In the genomic region with DNA sequence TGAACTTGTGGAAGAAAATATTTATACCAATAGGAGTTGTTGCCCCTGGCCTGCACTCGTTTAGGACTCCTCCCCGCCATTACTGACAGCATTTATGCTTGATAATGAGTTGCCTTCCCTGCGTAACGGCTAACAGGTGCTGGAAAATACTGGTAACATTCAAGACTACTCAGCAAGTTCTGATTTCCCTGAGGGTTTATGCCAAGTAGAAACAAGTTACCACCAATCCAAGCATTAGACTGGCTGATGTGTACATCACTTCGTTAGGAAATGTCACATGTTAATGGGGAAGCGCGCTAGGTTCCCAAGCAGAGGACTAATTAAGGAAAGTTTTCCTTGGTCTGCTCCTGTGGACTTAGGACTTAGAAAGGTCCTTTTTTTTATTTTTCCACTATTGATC, we compare ENCODE assay signal across 30 cellular contexts.
"Had no signal": no experiment of that assay in that cellular context is flagged by ENCODE, and none has a peak within 500 bp of the region (broad histone marks: within the 10 kb centered on the region; RNA-seq: fewer than 3 reads in every experiment).

No MANE protein-coding gene starts in this region.

- DNase-seq: activated B cell treated with CpG ODN at 0.5 μM for 24 hours; activated CD4-positive, alpha-beta T cell treated with anti-CD3 and anti-CD28 coated beads for 48 hours; activated CD4-positive, alpha-beta T cell treated with anti-CD3 and anti-CD28 coated beads, Interleukin-2, amount 50 U/mL, for 1 hour; activated CD4-positive, alpha-beta T cell treated with anti-CD3 and anti-CD28 coated beads, Interleukin-2, amount 50 U/mL, for 48 hours; activated CD8-positive, alpha-beta memory T cell treated with anti-CD3 and anti-CD28 coated beads for 24 hours; activated CD8-positive, alpha-beta T cell treated with anti-CD3 and anti-CD28 coated beads for 36 hours; activated effector memory CD4-positive, alpha-beta T cell treated with Interleukin-2 at 50 U/mL for 16 hours; activated gamma-delta T cell treated with Interleukin-2 at 50 U/mL for 16 hours; activated naive CD4-positive, alpha-beta T cell treated with anti-CD3 and anti-CD28 coated beads, Interleukin-2, amount 50 U/mL, for 16 hours; activated naive CD4-positive, alpha-beta T cell treated with Interleukin-2 at 50 U/mL for 16 hours; activated T-cell treated with anti-CD3 and anti-CD28 coated beads, Interleukin-2, amount 50 U/mL, for 4 hours; amniotic stem cell; anterior cingulate cortex; caudate nucleus; colonic mucosa; effector CD8-positive, alpha-beta T cell; foreskin fibroblast; T-helper 1 cell; T-helper 17 cell; T1000; WERI-Rb-1 had no signal

- H3K27ac ChIP-seq: colonic mucosa, epithelial cell of prostate, WERI-Rb-1 had no signal

- H3K27me3 Mint-ChIP-seq: activated T-helper 17 cell treated with anti-CD3 and anti-CD28 coated beads, Interleukin-2, amount 50 U/mL, for 72 hours had no signal

- H3K4me3 ChIP-seq: colonic mucosa had no signal

- H3K4me1 ChIP-seq: colonic mucosa had no signal

- ATAC-seq: activated CD4-positive, CD25-positive, alpha-beta regulatory T cell treated with anti-CD3 and anti-CD28 coated beads, Interleukin-2, amount 50 U/mL, for 24 hours; activated CD8-positive, alpha-beta T cell treated with anti-CD3 and anti-CD28 coated beads for 36 hours; activated T-cell treated with anti-CD3 and anti-CD28 coated beads, Interleukin-2, amount 50 U/mL, for 4 hours; activated T-helper 17 cell treated with anti-CD3 and anti-CD28 coated beads, Interleukin-2, amount 50 U/mL, for 72 hours; T-helper 17 cell had no signal

- H3K9me3 ChIP-seq: colonic mucosa had no signal

- H3K9me3 Mint-ChIP-seq: activated B cell treated with CpG ODN at 0.5 μM for 24 hours; activated CD8-positive, alpha-beta T cell treated with anti-CD3 and anti-CD28 coated beads for 36 hours; activated T-cell treated with anti-CD3 and anti-CD28 coated beads, Interleukin-2, amount 50 U/mL, for 4 hours; activated T-helper 17 cell treated with anti-CD3 and anti-CD28 coated beads, Interleukin-2, amount 50 U/mL, for 72 hours; T-helper 2 cell treated with Interferon-gamma antibody and Interleukin-4, amounts not matched to agents 5 μg/mL and 100 μg/mL, for 36 hours had no signal

- H3K27ac Mint-ChIP-seq: activated B cell treated with CpG ODN at 0.5 μM for 24 hours; activated CD8-positive, alpha-beta T cell treated with anti-CD3 and anti-CD28 coated beads for 36 hours; activated naive CD8-positive, alpha-beta T cell; activated T-helper 17 cell treated with anti-CD3 and anti-CD28 coated beads, Interleukin-2, amount 50 U/mL, for 72 hours; T-helper 17 cell; T-helper 2 cell treated with Interferon-gamma antibody and Interleukin-4, amounts not matched to agents 5 μg/mL and 100 μg/mL, for 36 hours had no signal

- H3K36me3 ChIP-seq: colonic mucosa, WERI-Rb-1 had no signal

- H3K27me3 ChIP-seq: colonic mucosa had no signal

- H3K36me3 Mint-ChIP-seq: activated naive CD8-positive, alpha-beta T cell had no signal

- FAIRE-seq: astrocyte, endometrium, endothelial cell of umbilical vein, frontal cortex had no signal

- H3K4me1 Mint-ChIP-seq: activated T-helper 17 cell treated with anti-CD3 and anti-CD28 coated beads, Interleukin-2, amount 50 U/mL, for 72 hours had no signal

- H3K4me3 Mint-ChIP-seq: activated B cell treated with CpG ODN at 0.5 μM for 24 hours; activated CD8-positive, alpha-beta T cell treated with anti-CD3 and anti-CD28 coated beads for 36 hours; activated naive CD8-positive, alpha-beta T cell; activated T-cell treated with anti-CD3 and anti-CD28 coated beads, Interleukin-2, amount 50 U/mL, for 4 hours; activated T-helper 17 cell treated with anti-CD3 and anti-CD28 coated beads, Interleukin-2, amount 50 U/mL, for 72 hours; T-helper 17 cell; T-helper 2 cell treated with Interferon-gamma antibody and Interleukin-4, amounts not matched to agents 5 μg/mL and 100 μg/mL, for 36 hours had no signal
